ENCODE assay signal across 8 cellular contexts in the genomic region with DNA sequence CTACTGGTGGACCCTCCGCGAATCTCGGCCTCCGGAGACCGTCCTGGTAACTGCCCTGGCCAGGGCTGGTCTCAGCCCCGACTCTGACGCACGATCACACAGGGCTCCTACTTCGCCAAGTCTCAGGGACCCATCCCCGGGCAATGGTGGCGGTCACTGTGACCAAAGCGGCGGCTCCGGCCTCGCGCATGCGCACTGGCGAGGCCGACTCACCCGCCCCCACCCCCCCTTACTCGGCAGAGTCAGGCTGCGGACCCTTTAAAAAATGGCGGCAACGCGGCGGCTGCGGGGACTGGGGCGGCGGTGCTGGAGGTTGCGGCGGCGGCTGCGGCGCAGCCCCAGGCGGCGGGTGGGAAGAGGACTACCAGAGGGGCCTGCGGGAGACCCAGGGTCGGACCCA.
DNase-seq lines count a peak whose midpoint lies in the region; ATAC-seq and TF ChIP-seq lines count a peak whose summit lies in the region.
"Not testable (repeated sequence)": the region's sequence is repeated elsewhere in the genome, so short reads cannot be mapped to it uniquely, and the experiment has no call there.

No MANE protein-coding gene starts in this region.

- in situ Hi-C loops in brain microvascular endothelial cell (cut with HindIII; ENCODE audit: low pct_ligation_motif_present, low sequenced_read_pairs): not testable (repeated sequence)

- not testable (repeated sequence) for H3K27me3 ChIP-seq in brain microvascular endothelial cell (replicated peaks)

- ATAC-seq in mucosa of descending colon; stimulated activated naive CD8-positive, alpha-beta T cell treated with anti-CD3 and anti-CD28 coated beads, Interleukin-15, Interleukin-2, amounts not matched to agents 100 U/mL and 50 U/mL, for 24 hours: not testable (repeated sequence)

- TF ChIP-seq CTCF in brain microvascular endothelial cell (IDR thresholded peaks at IDR 0.05; ENCODE audit: low read depth, low read length, missing control alignments); fibroblast of pulmonary artery (IDR thresholded peaks at IDR 0.05; ENCODE audit: low read length, missing control alignments); mucosa of descending colon (IDR thresholded peaks at IDR 0.05): not testable (repeated sequence)

- peaks cover 28% of the 10 kb centered on the region for H3K9me3 ChIP-seq in mucosa of descending colon

- not testable (repeated sequence) for H3K4me1 ChIP-seq in mucosa of descending colon (ENCODE audit: low read depth)

- H3K4me3 ChIP-seq in brain microvascular endothelial cell (ENCODE audit: low read depth, low read length): peak overlapping the region; percentile 41
- H3K4me3 ChIP-seq in fibroblast of pulmonary artery (replicated peaks; ENCODE audit: low read depth, low read length): peak overlapping the region; percentile 36
- H3K4me3 ChIP-seq in mucosa of descending colon: not testable (repeated sequence)

- DNase-seq in DMS53 (lab: John Stamatoyannopoulos, UW): peak; percentile 18
- peak; percentile 22 for DNase-seq in NCI-H2227 treated with DMSO at 0.1 percent for 48 hours (lab: John Stamatoyannopoulos, UW)
- DNase-seq in T1000 (lab: John Stamatoyannopoulos, UW): peak; percentile 56
- peak; percentile 16 for DNase-seq in activated T-helper 9 cell treated with anti-CD3 and anti-CD28 coated beads, Interleukin-2, amount 50 U/mL, for 16 hours (ENCODE audit: low read depth)
- DNase-seq in brain microvascular endothelial cell: not testable (repeated sequence)
- DNase-seq in fibroblast of pulmonary artery (ENCODE audit: low read depth): peak; percentile 22
- peak; percentile 53 to 63 (median 54) for DNase-seq in mucosa of descending colon
- DNase-seq in stimulated activated naive CD8-positive, alpha-beta T cell treated with anti-CD3 and anti-CD28 coated beads, Interleukin-15, Interleukin-2, amounts not matched to agents 100 U/mL and 50 U/mL, for 24 hours: peak; percentile 30

- intact Hi-C loops in mucosa of descending colon (cut with DNase I, micrococcal nuclease): not testable (repeated sequence)

- H3K36me3 ChIP-seq in brain microvascular endothelial cell (replicated peaks); mucosa of descending colon (ENCODE audit: low read depth): not testable (repeated sequence)

- not testable (repeated sequence) for H3K27ac ChIP-seq in brain microvascular endothelial cell
